Comparison of ENCODE assay signal across 11 cellular contexts in the genomic region with DNA sequence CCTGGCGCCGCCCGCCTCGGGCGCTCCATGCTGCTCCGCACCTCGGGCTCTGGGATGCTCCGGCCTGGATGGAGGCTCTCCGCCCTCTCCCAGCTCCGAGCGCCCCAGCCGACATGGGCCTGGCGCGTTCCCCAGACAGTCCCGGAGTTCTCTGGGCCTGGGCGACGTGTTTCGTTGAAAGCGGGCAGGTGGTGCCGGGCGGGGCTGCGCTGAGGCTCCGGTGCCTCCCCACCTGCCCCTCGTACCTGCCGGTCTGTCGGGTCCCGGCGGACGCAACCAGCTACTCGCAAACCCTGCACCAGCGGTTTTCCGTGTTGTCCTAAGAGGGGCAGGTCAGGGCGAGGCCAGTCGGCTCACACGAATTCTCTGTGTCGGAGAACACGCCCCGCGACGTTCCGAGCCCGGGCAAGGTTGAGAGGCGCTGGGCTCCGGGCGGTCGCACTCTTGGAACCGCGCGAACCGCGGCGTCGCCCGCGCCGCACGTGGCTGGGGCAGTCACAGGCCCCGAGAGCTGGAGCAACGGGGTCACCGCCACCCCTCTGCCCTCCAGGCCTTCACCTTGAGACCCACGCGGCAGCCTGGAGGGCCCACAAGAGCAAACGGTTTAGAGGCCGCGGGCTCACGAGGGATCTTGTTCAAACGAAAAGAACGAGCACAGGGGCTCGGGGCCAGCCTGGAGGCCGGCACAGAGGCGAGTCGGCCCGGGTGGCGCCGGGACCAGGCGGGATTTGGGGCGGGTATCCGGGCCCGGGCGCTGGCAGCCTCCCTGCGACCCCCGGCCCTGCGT. TPM values are rescaled to one million over a fixed set of nuclear protein-coding genes. Genes with fewer than 3 reads are reported as not detected.
DNase-seq lines count a peak whose midpoint lies in the region; ATAC-seq and TF ChIP-seq lines count a peak whose summit lies in the region.
"Had no signal": no experiment of that assay in that cellular context is flagged by ENCODE, and none has a peak within 500 bp of the region (broad histone marks: within the 10 kb centered on the region; RNA-seq: fewer than 3 reads in every experiment).

No MANE protein-coding gene starts in this region.

- H3K9ac ChIP-seq in HUES64 (ENCODE audit: low read depth, low read length) (no peak overlapping the region), neural progenitor cell (no peak overlapping the region)

- no TSS peak for BruUV-seq in A673 (replicated peaks; lab: Mats Ljungman, UMichigan)

- no peak for DNase-seq in A673 (ENCODE audit: low spot score)
- DNase-seq in epithelial cell of esophagus (ENCODE audit: low read depth): no peak
- DNase-seq in neural progenitor cell (ENCODE audit: low spot score): peak; percentile 59
- DNase-seq in SKM-1 (lab: John Stamatoyannopoulos, UW; ENCODE audit: unreplicated experiment): no peak
- DNase-seq: CD4-positive, alpha-beta T cell; central memory CD4-positive, alpha-beta T cell had no signal

- CTCF ChIA-PET in A673 (lab: Charles Lee): interaction anchor here (0.6 kb wide), 3 partner anchors 12 to 431 kb away, joined by 3 to 11 read pairs (median 3); no protein-coding TSS in a partner anchor

- WGBS in HUES64: 1% methylated on average over 83 of the region's 83 CpGs

- H3K9me3 Mint-ChIP-seq in neural progenitor cell: no peaks in the 10 kb centered on the region
- H3K9me3 Mint-ChIP-seq: CD4-positive, alpha-beta T cell; IgD-negative memory B cell had no signal

- H3K27ac Mint-ChIP-seq in neural progenitor cell: no peak overlapping the region
- H3K27ac Mint-ChIP-seq: CD4-positive, alpha-beta T cell had no signal

- ATAC-seq in GM19395 (IDR thresholded peaks at IDR 0.05; ENCODE audit: unreplicated experiment) (no peak), GM19455 (IDR thresholded peaks at IDR 0.05; ENCODE audit: unreplicated experiment) (no peak), HG03135 (IDR thresholded peaks at IDR 0.05; ENCODE audit: unreplicated experiment) (no peak)

- POLR2A ChIA-PET in A673 (lab: Charles Lee; ENCODE audit: low non-redundant PET): no interaction called here

- H3K4me1 ChIP-seq in A673 (ENCODE audit: insufficient read depth, low read length, poor library complexity, severe bottlenecking): peaks cover 6% of the 10 kb centered on the region
- H3K4me1 ChIP-seq in HUES64 (ENCODE audit: insufficient read depth, low read length): peaks cover 26% of the 10 kb centered on the region
- peaks cover 35% of the 10 kb centered on the region for H3K4me1 ChIP-seq in neural progenitor cell

- H3K4me3 ChIP-seq in A673 (ENCODE audit: low read depth, low read length, poor library complexity, severe bottlenecking): peak overlapping the region; percentile 52
- peak overlapping the region; percentile 75 for H3K4me3 ChIP-seq in HUES64 (ENCODE audit: low read length)
- H3K4me3 ChIP-seq in epithelial cell of esophagus (ENCODE audit: low read length): peak overlapping the region; percentile 24
- peak overlapping the region; percentile 58 for H3K4me3 ChIP-seq in neural progenitor cell

- peaks cover 23% of the 10 kb centered on the region for H3K4me1 Mint-ChIP-seq in neural progenitor cell

- H3K4me3 Mint-ChIP-seq in neural progenitor cell: no peak overlapping the region
- H3K4me3 Mint-ChIP-seq: CD4-positive, alpha-beta T cell had no signal

- H3K27ac ChIP-seq in A673 (ENCODE audit: low read depth, low read length, poor library complexity, severe bottlenecking) (no peak overlapping the region), HUES64 (ENCODE audit: low read depth, low read length) (no peak overlapping the region), neural progenitor cell (no peak overlapping the region)

- no peaks in the 10 kb centered on the region for H3K9me3 ChIP-seq in A673 (ENCODE audit: low read depth, low read length, poor library complexity, severe bottlenecking)
- no peaks in the 10 kb centered on the region for H3K9me3 ChIP-seq in HUES64 (ENCODE audit: insufficient read depth, low read depth, low read length)
- H3K9me3 ChIP-seq in neural progenitor cell (ENCODE audit: low read depth): no peaks in the 10 kb centered on the region

- H3K4me2 ChIP-seq in neural progenitor cell: peak overlapping the region; percentile 81

- H3K27me3 ChIP-seq in A673 (replicated peaks; ENCODE audit: insufficient read depth, low read depth, low read length, poor library complexity) (peaks cover 50% of the 10 kb centered on the region), HUES64 (ENCODE audit: insufficient read depth, low read length) (peaks cover 89% of the 10 kb centered on the region), neural progenitor cell (peaks cover 88% of the 10 kb centered on the region)

- peaks cover 40% of the 10 kb centered on the region for H3F3A ChIP-seq in neural progenitor cell (ENCODE audit: low read depth)

- peaks cover 34% of the 10 kb centered on the region for H4K20me1 ChIP-seq in neural progenitor cell (ENCODE audit: low read depth)

- H2AFZ ChIP-seq in neural progenitor cell (replicated peaks): peak overlapping the region; percentile 96

- no peaks in the 10 kb centered on the region for H3K79me2 ChIP-seq in neural progenitor cell (ENCODE audit: low read depth)

- no peaks in the 10 kb centered on the region for H3K36me3 Mint-ChIP-seq in neural progenitor cell
- H3K36me3 Mint-ChIP-seq: IgD-negative memory B cell had no signal

- no peaks in the 10 kb centered on the region for H3K36me3 ChIP-seq in A673 (ENCODE audit: insufficient read depth, low read length, poor library complexity, severe bottlenecking)
- no peaks in the 10 kb centered on the region for H3K36me3 ChIP-seq in HUES64 (ENCODE audit: insufficient read depth, low read length)
- no peaks in the 10 kb centered on the region for H3K36me3 ChIP-seq in neural progenitor cell

- intact Hi-C loops in A673 (cut with micrococcal nuclease; ENCODE audit: unreplicated experiment): no loop called here

- TF ChIP-seq CTCF in A673 (conservative IDR thresholded peaks at IDR 0.05; ENCODE audit: low read depth, low read length) (no peak), epithelial cell of esophagus (IDR thresholded peaks at IDR 0.05; ENCODE audit: insufficient read depth, low read depth, low read length, missing control alignments) (no peak), neural progenitor cell (IDR thresholded peaks at IDR 0.05) (no peak)

- H3K27me3 Mint-ChIP-seq in neural progenitor cell (ENCODE audit: insufficient read depth, low read depth): peaks cover 65% of the 10 kb centered on the region

RNA-seq across cellular contexts. Expression of a gene that starts 4.2 kb away (rescaled TPM):
- total RNA-seq in A673 (2021) (not detected in 2 replicates), neural progenitor cell (ENCODE audit: low replicate concordance) (0.12 TPM in 1 of 2 replicates, not detected in the other)
- polyA plus RNA-seq in HUES64 (2013, experiment 1 of 2): 0.25 TPM
- 0.32 TPM for polyA plus RNA-seq in HUES64 (2013, experiment 2 of 2)
- total RNA-seq: CD4-positive, alpha-beta T cell had no signal
- polyA plus RNA-seq: IgD-negative memory B cell had no signal

Comparison
In these comparisons a context has a peak if more than half of its experiments do, and no peak if none do; other contexts are left out.
1. H3K4me3 ChIP-seq: peak in every context shown above with its lines; median percentile 75 in HUES64; 58 in neural progenitor cell; 52 in A673; 24 in epithelial cell of esophagus.